1 cellular context compared by ENCODE assay signal in the genomic region with DNA sequence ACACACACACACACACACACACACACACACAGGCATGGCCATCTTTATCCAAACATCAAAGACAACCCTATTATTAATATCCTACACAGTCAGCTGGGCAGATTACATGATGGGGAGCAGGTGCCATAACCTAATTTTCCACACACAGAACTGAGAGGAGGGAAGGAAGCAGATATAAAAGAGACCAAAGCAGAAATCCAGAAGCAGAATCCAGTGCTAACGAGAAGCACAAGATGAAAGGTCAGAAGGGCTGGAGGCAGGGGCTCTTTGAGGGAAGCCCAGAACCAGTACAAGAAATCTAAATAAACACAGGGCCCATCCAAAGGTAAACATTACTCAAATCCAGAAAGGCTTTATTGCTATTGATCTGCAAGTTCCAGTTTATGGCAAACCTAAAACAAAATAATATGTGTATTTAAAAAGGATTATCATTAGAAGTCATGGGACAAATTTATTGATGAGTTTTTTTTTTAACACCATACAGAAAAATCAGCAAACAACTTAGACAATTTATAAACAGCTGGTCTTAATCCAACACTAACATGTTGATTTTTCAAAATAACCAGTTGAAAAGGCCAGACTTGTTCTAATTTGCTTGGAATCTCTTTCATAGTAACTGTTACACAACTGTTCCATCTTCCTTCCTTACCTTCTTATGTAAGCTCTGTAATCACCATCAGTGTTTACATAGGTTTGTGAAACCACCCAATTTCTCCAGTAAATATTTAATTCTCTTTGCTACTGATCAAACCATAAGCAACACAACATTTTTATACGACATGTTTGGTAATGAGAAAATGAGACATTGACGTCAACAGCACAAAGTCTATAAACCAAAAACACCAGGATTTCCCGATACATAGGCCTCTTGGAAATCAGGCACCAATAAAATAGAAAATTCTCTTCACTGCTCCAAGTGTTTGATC.
TF ChIP-seq lines count a peak whose summit lies in the region.

No MANE protein-coding gene starts in this region.

TF ChIP-seq in HepG2, 621 proteins besides CTCF, POLR2A, EP300 and RAD21 (continued from another document and continues in another):
- TF ChIP-seq RNF219 (CRISPR knock-in tag; IDR thresholded peaks at IDR 0.05) (peak; percentile 87; the same call in 1 of the 2 replicates), ERF (CRISPR knock-in tag; IDR thresholded peaks at IDR 0.05) (peak; percentile 76; the same call in 1 of the 2 replicates), SP5 (CRISPR knock-in tag; IDR thresholded peaks at IDR 0.05; ENCODE audit: borderline replicate concordance, low read depth) (peak; percentile 89), ZNF563 (CRISPR knock-in tag; IDR thresholded peaks at IDR 0.05) (no peak), ATF5 (CRISPR knock-in tag; IDR thresholded peaks at IDR 0.05; ENCODE audit: low read depth) (no peak), TOPORS (CRISPR knock-in tag; IDR thresholded peaks at IDR 0.05) (no peak), ZNF333 (CRISPR knock-in tag; IDR thresholded peaks at IDR 0.05; ENCODE audit: borderline replicate concordance) (no peak), PHF8 (CRISPR knock-in tag; IDR thresholded peaks at IDR 0.05) (peak; percentile 9; the same call in 1 of the 2 replicates), TSC22D2 (CRISPR knock-in tag; IDR thresholded peaks at IDR 0.05; ENCODE audit: borderline replicate concordance) (no peak), CBFB (CRISPR knock-in tag; IDR thresholded peaks at IDR 0.05) (0 out of 2 replicates have a peak, but pooled peaks have one; percentile 52), ZNF543 (CRISPR knock-in tag; IDR thresholded peaks at IDR 0.05) (peak; percentile 89; the same call in 1 of the 2 replicates), ZNF598 (CRISPR knock-in tag; IDR thresholded peaks at IDR 0.05; ENCODE audit: borderline replicate concordance) (no peak), ZNF362 (CRISPR knock-in tag; IDR thresholded peaks at IDR 0.05; ENCODE audit: borderline replicate concordance) (no peak), ZNF512 (CRISPR knock-in tag; IDR thresholded peaks at IDR 0.05) (no peak), LCORL (IDR thresholded peaks at IDR 0.05) (peak; percentile 80), LCORL (CRISPR knock-in tag; IDR thresholded peaks at IDR 0.05) (peak; percentile 51; the same call in 1 of the 2 replicates), HNF1A (IDR thresholded peaks at IDR 0.05; ENCODE audit: low read depth) (peak; percentile 74), HNF1A (CRISPR knock-in tag; IDR thresholded peaks at IDR 0.05; ENCODE audit: borderline replicate concordance) (peak; percentile 74; the same call in 1 of the 2 replicates), ZSCAN5A (CRISPR knock-in tag; IDR thresholded peaks at IDR 0.05; ENCODE audit: borderline replicate concordance) (no peak), ZNF383 (CRISPR knock-in tag; IDR thresholded peaks at IDR 0.05; ENCODE audit: borderline replicate concordance) (0 out of 2 replicates have a peak, but pooled peaks have one; percentile 78), ZNF670 (CRISPR knock-in tag; IDR thresholded peaks at IDR 0.05; ENCODE audit: borderline replicate concordance) (no peak; the same call in 1 of the 2 replicates), ATAD3A (CRISPR knock-in tag; IDR thresholded peaks at IDR 0.05) (no peak), KLF9 (CRISPR knock-in tag; IDR thresholded peaks at IDR 0.05; ENCODE audit: low read depth) (no peak), NCOR1 (IDR thresholded peaks at IDR 0.05; ENCODE audit: borderline replicate concordance, low read length) (peak; percentile 76), ZNF10 (CRISPR knock-in tag; IDR thresholded peaks at IDR 0.05; ENCODE audit: borderline replicate concordance, low read depth) (no peak), ZNF256 (CRISPR knock-in tag; conservative IDR thresholded peaks at IDR 0.05) (no peak), ELF1 (CRISPR knock-in tag; IDR thresholded peaks at IDR 0.05) (no peak), ZFP36L1 (CRISPR knock-in tag; IDR thresholded peaks at IDR 0.05) (peak; percentile 62; the same call in 1 of the 2 replicates), YEATS2 (CRISPR knock-in tag; IDR thresholded peaks at IDR 0.05; ENCODE audit: borderline replicate concordance) (peak; percentile 49; the same call in 1 of the 2 replicates), HOXA9 (CRISPR knock-in tag; IDR thresholded peaks at IDR 0.05; ENCODE audit: borderline replicate concordance) (no peak), KLF6 (CRISPR knock-in tag; IDR thresholded peaks at IDR 0.05) (peak; percentile 75; the same call in 1 of the 2 replicates), MAFF (IDR thresholded peaks at IDR 0.05; ENCODE audit: low read depth, low read length) (no peak), ZBTB38 (CRISPR knock-in tag; IDR thresholded peaks at IDR 0.05) (no peak), NRL (CRISPR knock-in tag; IDR thresholded peaks at IDR 0.05; ENCODE audit: borderline replicate concordance) (no peak), ZNF672 (CRISPR knock-in tag; IDR thresholded peaks at IDR 0.05) (no peak), GZF1 (CRISPR knock-in tag; IDR thresholded peaks at IDR 0.05) (no peak), AHR (CRISPR knock-in tag; IDR thresholded peaks at IDR 0.05) (no peak; the same call in 1 of the 2 replicates), MXD1 (CRISPR knock-in tag; IDR thresholded peaks at IDR 0.05) (no peak)
- TF ChIP-seq, protein P1, sequence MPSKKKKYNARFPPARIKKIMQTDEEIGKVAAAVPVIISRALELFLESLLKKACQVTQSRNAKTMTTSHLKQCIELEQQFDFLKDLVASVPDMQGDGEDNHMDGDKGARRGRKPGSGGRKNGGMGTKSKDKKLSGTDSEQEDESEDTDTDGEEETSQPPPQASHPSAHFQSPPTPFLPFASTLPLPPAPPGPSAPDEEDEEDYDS (CRISPR knock-in tag; IDR thresholded peaks at IDR 0.05): no peak; the same call in none of the 2 replicates
- TF ChIP-seq, protein P2, sequence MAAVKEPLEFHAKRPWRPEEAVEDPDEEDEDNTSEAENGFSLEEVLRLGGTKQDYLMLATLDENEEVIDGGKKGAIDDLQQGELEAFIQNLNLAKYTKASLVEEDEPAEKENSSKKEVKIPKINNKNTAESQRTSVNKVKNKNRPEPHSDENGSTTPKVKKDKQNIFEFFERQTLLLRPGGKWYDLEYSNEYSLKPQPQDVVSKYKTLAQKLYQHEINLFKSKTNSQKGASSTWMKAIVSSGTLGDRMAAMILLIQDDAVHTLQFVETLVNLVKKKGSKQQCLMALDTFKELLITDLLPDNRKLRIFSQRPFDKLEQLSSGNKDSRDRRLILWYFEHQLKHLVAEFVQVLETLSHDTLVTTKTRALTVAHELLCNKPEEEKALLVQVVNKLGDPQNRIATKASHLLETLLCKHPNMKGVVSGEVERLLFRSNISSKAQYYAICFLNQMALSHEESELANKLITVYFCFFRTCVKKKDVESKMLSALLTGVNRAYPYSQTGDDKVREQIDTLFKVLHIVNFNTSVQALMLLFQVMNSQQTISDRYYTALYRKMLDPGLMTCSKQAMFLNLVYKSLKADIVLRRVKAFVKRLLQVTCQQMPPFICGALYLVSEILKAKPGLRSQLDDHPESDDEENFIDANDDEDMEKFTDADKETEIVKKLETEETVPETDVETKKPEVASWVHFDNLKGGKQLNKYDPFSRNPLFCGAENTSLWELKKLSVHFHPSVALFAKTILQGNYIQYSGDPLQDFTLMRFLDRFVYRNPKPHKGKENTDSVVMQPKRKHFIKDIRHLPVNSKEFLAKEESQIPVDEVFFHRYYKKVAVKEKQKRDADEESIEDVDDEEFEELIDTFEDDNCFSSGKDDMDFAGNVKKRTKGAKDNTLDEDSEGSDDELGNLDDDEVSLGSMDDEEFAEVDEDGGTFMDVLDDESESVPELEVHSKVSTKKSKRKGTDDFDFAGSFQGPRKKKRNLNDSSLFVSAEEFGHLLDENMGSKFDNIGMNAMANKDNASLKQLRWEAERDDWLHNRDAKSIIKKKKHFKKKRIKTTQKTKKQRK (IDR thresholded peaks at IDR 0.05; ENCODE audit: low read length): no peak
